In the genomic region with DNA sequence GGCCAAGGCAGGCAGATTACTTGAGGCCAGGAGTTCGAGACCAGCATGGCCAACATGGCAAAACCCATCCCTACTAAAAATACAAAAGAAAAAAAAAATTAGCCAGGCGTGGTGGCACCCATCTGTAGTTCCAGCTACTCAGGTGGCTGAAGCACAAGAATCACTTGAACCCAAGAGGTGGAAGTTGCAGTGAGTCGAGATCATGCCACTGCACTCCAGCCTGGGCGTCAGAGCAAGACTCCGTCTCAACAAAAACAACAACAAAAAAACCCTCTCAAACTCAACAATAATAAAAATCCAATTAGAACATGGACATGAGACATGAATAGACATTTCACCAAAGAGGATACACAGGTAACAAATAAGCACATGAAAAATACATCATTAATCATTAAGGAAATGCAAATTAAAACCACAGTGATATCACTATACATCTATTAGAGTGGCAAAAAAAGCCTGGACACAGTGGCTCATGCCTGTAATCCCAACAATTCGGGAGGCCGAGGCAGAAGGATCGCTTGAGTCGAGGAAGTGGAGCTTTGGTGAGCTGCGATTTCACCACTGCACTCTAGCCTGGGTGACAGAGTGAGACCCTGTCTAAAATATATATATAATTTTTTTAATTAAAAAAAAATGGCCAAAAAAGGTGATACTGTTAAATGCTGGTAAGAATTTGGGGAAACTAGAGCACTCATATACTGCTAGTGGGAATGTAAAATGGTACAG, we compare ENCODE assay signal across 33 cellular contexts. TPM values are rescaled to one million over a fixed set of nuclear protein-coding genes. Genes with fewer than 3 reads are reported as not detected.
"Had no signal": no experiment of that assay in that cellular context is flagged by ENCODE, and none has a peak within 500 bp of the region (broad histone marks: within the 10 kb centered on the region; RNA-seq: fewer than 3 reads in every experiment).

No MANE protein-coding gene starts in this region.

- H3K27ac Mint-ChIP-seq: activated CD4-positive, alpha-beta T cell treated with anti-CD3 and anti-CD28 coated beads for 36 hours; activated CD4-positive, alpha-beta T cell treated with anti-CD3 and anti-CD28 coated beads, Interleukin-2, amount 10 ng/mL, durations not matched to agents 7 days and 5 days; activated CD8-positive, alpha-beta T cell treated with anti-CD3 and anti-CD28 coated beads, Interleukin-2, amount 10 ng/mL, durations not matched to agents 7 days and 5 days; activated naive CD8-positive, alpha-beta T cell treated with anti-CD3 and anti-CD28 coated beads for 36 hours; activated T-helper 1 cell treated with anti-CD3 and anti-CD28 coated beads, Interleukin-12 subunit alpha, Interleukin-12 subunit beta, Interleukin-2, Interleukin-4 antibody, amounts not matched to agents 30 ng/mL and 10 ng/mL and 1 ng/mL, durations not matched to agents 14 hours and 24 hours and 36 hours; T-helper 1 cell treated with Interleukin-12 subunit alpha and Interleukin-12 subunit beta and Interleukin-4 antibody, amounts not matched to agents 30 μg/mL and 1 μg/mL, for 36 hours; T-helper 2 cell treated with Interferon-gamma antibody and Interleukin-4, amounts not matched to agents 5 μg/mL and 100 μg/mL, for 36 hours had no signal

- H3K27me3 Mint-ChIP-seq: activated naive CD8-positive, alpha-beta T cell treated with anti-CD3 and anti-CD28 coated beads for 36 hours had no signal

- H3K36me3 ChIP-seq: brain microvascular endothelial cell, Peyer's patch, SJSA1 had no signal

- H3K9me3 ChIP-seq: Peyer's patch, SJSA1, SK-N-SH had no signal

- DNase-seq: activated CD4-positive, alpha-beta T cell treated with anti-CD3 and anti-CD28 coated beads for 36 hours; activated CD4-positive, alpha-beta T cell treated with anti-CD3 and anti-CD28 coated beads, Interleukin-2, amount 10 ng/mL, durations not matched to agents 7 days and 5 days; activated CD4-positive, alpha-beta T cell treated with anti-CD3 and anti-CD28 coated beads, Interleukin-2, amount 50 U/mL, for 48 hours; activated CD8-positive, alpha-beta T cell treated with anti-CD3 and anti-CD28 coated beads, Interleukin-2, amount 10 ng/mL, durations not matched to agents 7 days and 5 days; activated naive CD4-positive, alpha-beta T cell; activated naive CD4-positive, alpha-beta T cell treated with anti-CD3 and anti-CD28 coated beads, Interleukin-2, amount 50 U/mL, for 16 hours; activated naive CD8-positive, alpha-beta T cell treated with anti-CD3 and anti-CD28 coated beads for 36 hours; activated T-cell treated with anti-CD3 and anti-CD28 coated beads for 4 hours; activated T-cell treated with anti-CD3 and anti-CD28 coated beads, Interleukin-2, amount 50 U/mL, for 4 hours; amniotic stem cell; aorta; brain microvascular endothelial cell; central memory CD4-positive, alpha-beta T cell; NCI-H1105; NCI-H1417 treated with DMSO at 0.1 percent for 48 hours; NCI-H187 treated with DMSO at 0.1 percent for 48 hours; NCI-H2081 treated with DMSO at 0.1 percent for 48 hours; NCI-H226; NCI-H446 treated with DMSO at 0.1 percent for 48 hours; NCI-H524; NCI-H69; NCI-H82; PC-3; Peyer's patch; RPMI8226; SHP77 treated with DMSO at 0.1 percent for 48 hours; SK-N-SH had no signal

- H3K27ac ChIP-seq: brain microvascular endothelial cell, Peyer's patch, SJSA1 had no signal

- H3K4me1 Mint-ChIP-seq: activated CD4-positive, alpha-beta T cell treated with anti-CD3 and anti-CD28 coated beads for 36 hours; activated CD4-positive, alpha-beta T cell treated with anti-CD3 and anti-CD28 coated beads, Interleukin-2, amount 10 ng/mL, durations not matched to agents 7 days and 5 days; activated naive CD8-positive, alpha-beta T cell treated with anti-CD3 and anti-CD28 coated beads for 36 hours had no signal

- H3K36me3 Mint-ChIP-seq: activated naive CD8-positive, alpha-beta T cell treated with anti-CD3 and anti-CD28 coated beads for 36 hours had no signal

- H3K4me3 Mint-ChIP-seq: activated CD4-positive, alpha-beta T cell treated with anti-CD3 and anti-CD28 coated beads for 36 hours; activated CD4-positive, alpha-beta T cell treated with anti-CD3 and anti-CD28 coated beads, Interleukin-2, amount 10 ng/mL, durations not matched to agents 7 days and 5 days; activated CD8-positive, alpha-beta T cell treated with anti-CD3 and anti-CD28 coated beads, Interleukin-2, amount 10 ng/mL, durations not matched to agents 7 days and 5 days; activated naive CD8-positive, alpha-beta T cell treated with anti-CD3 and anti-CD28 coated beads for 36 hours; activated T-cell treated with anti-CD3 and anti-CD28 coated beads, Interleukin-2, amount 50 U/mL, for 4 hours; activated T-helper 1 cell treated with anti-CD3 and anti-CD28 coated beads, Interleukin-12 subunit alpha, Interleukin-12 subunit beta, Interleukin-2, Interleukin-4 antibody, amounts not matched to agents 30 ng/mL and 10 ng/mL and 1 ng/mL, durations not matched to agents 14 hours and 24 hours and 36 hours; T-helper 1 cell treated with Interleukin-12 subunit alpha and Interleukin-12 subunit beta and Interleukin-4 antibody, amounts not matched to agents 30 μg/mL and 1 μg/mL, for 36 hours; T-helper 2 cell treated with Interferon-gamma antibody and Interleukin-4, amounts not matched to agents 5 μg/mL and 100 μg/mL, for 36 hours had no signal

- H3K4me3 ChIP-seq: Peyer's patch, SJSA1 had no signal

- H3K9me3 Mint-ChIP-seq: activated CD4-positive, alpha-beta T cell treated with anti-CD3 and anti-CD28 coated beads, Interleukin-2, amount 10 ng/mL, durations not matched to agents 7 days and 5 days; activated naive CD8-positive, alpha-beta T cell treated with anti-CD3 and anti-CD28 coated beads for 36 hours; activated T-cell treated with anti-CD3 and anti-CD28 coated beads, Interleukin-2, amount 50 U/mL, for 4 hours; activated T-helper 1 cell treated with anti-CD3 and anti-CD28 coated beads, Interleukin-12 subunit alpha, Interleukin-12 subunit beta, Interleukin-2, Interleukin-4 antibody, amounts not matched to agents 30 ng/mL and 10 ng/mL and 1 ng/mL, durations not matched to agents 14 hours and 24 hours and 36 hours; T-helper 1 cell treated with Interleukin-12 subunit alpha and Interleukin-12 subunit beta and Interleukin-4 antibody, amounts not matched to agents 30 μg/mL and 1 μg/mL, for 36 hours; T-helper 2 cell treated with Interferon-gamma antibody and Interleukin-4, amounts not matched to agents 5 μg/mL and 100 μg/mL, for 36 hours had no signal

- H3K4me1 ChIP-seq: Peyer's patch, SJSA1 had no signal

- ATAC-seq: activated CD4-positive, alpha-beta T cell treated with anti-CD3 and anti-CD28 coated beads for 36 hours; activated CD4-positive, CD25-positive, alpha-beta regulatory T cell treated with anti-CD3 and anti-CD28 coated beads, Interleukin-2, amount 50 U/mL, for 24 hours; activated CD8-positive, alpha-beta T cell treated with anti-CD3 and anti-CD28 coated beads, Interleukin-2, amount 10 ng/mL, durations not matched to agents 7 days and 5 days; activated T-cell treated with anti-CD3 and anti-CD28 coated beads, Interleukin-2, amount 50 U/mL, for 4 hours; PC-3 had no signal

- H3K9ac ChIP-seq: SK-N-SH had no signal

- H3K27me3 ChIP-seq: brain microvascular endothelial cell, Peyer's patch, SJSA1 had no signal

RNA-seq across cellular contexts. Expression of a gene that starts 12.7 kb away (rescaled TPM):
- total RNA-seq: activated CD4-positive, alpha-beta T cell treated with anti-CD3 and anti-CD28 coated beads, Interleukin-2, amount 10 ng/mL, durations not matched to agents 7 days and 5 days had no signal

RNA-seq across cellular contexts. Expression of a gene that starts 21.8 kb away (rescaled TPM):
- total RNA-seq: activated CD4-positive, alpha-beta T cell treated with anti-CD3 and anti-CD28 coated beads for 36 hours; activated CD4-positive, alpha-beta T cell treated with anti-CD3 and anti-CD28 coated beads, Interleukin-2, amount 10 ng/mL, durations not matched to agents 7 days and 5 days; activated CD8-positive, alpha-beta T cell treated with anti-CD3 and anti-CD28 coated beads, Interleukin-2, amount 10 ng/mL, durations not matched to agents 7 days and 5 days; activated naive CD8-positive, alpha-beta T cell treated with anti-CD3 and anti-CD28 coated beads for 36 hours; activated T-helper 1 cell treated with anti-CD3 and anti-CD28 coated beads, Interleukin-12 subunit alpha, Interleukin-12 subunit beta, Interleukin-2, Interleukin-4 antibody, amounts not matched to agents 30 ng/mL and 10 ng/mL and 1 ng/mL, durations not matched to agents 14 hours and 24 hours and 36 hours had no signal

RNA-seq across cellular contexts. Expression of a gene that starts 59.0 kb away (rescaled TPM):
- total RNA-seq: activated CD4-positive, alpha-beta T cell treated with anti-CD3 and anti-CD28 coated beads for 36 hours; activated CD4-positive, alpha-beta T cell treated with anti-CD3 and anti-CD28 coated beads, Interleukin-2, amount 10 ng/mL, durations not matched to agents 7 days and 5 days; activated naive CD8-positive, alpha-beta T cell treated with anti-CD3 and anti-CD28 coated beads for 36 hours; activated T-cell treated with anti-CD3 and anti-CD28 coated beads, Interleukin-2, amount 50 U/mL, for 4 hours; MCF 10A had no signal
- polyA plus RNA-seq: SK-N-SH had no signal
